11 cellular contexts compared by ENCODE assay signal in the genomic region with DNA sequence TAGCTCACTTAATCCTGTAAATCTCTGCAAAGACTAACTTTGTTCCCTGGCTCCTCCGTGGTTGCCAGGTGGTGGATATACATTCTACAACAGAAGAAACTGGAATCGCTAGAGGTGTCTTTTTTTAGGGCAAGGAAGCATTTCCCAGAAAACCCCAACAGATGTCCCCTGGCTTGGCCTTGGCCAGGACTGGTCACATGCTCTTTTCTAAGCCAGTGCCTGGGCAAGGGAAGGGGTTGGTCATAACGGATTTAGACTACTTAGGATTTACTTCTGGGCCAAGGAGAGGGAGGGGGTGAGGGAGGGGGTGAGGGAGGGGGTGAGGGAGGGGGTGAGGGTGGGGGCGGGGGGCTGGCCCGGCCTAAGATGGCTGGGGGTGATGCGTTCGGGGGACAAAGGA.
DNase-seq lines count a peak whose midpoint lies in the region; ATAC-seq and TF ChIP-seq lines count a peak whose summit lies in the region.
"Had no signal": no experiment of that assay in that cellular context is flagged by ENCODE, and none has a peak within 500 bp of the region (broad histone marks: within the 10 kb centered on the region; RNA-seq: fewer than 3 reads in every experiment).

No MANE protein-coding gene starts in this region.

- H3K4me3 Mint-ChIP-seq in activated naive CD8-positive, alpha-beta T cell treated with anti-CD3 and anti-CD28 coated beads, Interleukin-2, amount 10 ng/mL, durations not matched to agents 7 days and 5 days = peak overlapping the region; percentile 11
- no peak overlapping the region for H3K4me3 Mint-ChIP-seq in activated naive CD8-positive, alpha-beta T cell treated with anti-CD3 and anti-CD28 coated beads, Interleukin-2, amount 50 U/mL, for 24 hours
- H3K4me3 Mint-ChIP-seq in activated T-helper 17 cell treated with anti-CD3 and anti-CD28 coated beads, Interleukin-2, amount 50 U/mL, for 72 hours = peak overlapping the region; percentile 84

- no peak overlapping the region for H3K27ac Mint-ChIP-seq in activated naive CD8-positive, alpha-beta T cell treated with anti-CD3 and anti-CD28 coated beads, Interleukin-2, amount 10 ng/mL, durations not matched to agents 7 days and 5 days
- no peak overlapping the region for H3K27ac Mint-ChIP-seq in activated naive CD8-positive, alpha-beta T cell treated with anti-CD3 and anti-CD28 coated beads, Interleukin-2, amount 50 U/mL, for 24 hours
- H3K27ac Mint-ChIP-seq in activated T-helper 17 cell treated with anti-CD3 and anti-CD28 coated beads, Interleukin-2, amount 50 U/mL, for 72 hours = no peak overlapping the region

- no peak for DNase-seq in activated naive CD8-positive, alpha-beta T cell treated with anti-CD3 and anti-CD28 coated beads, Interleukin-2, amount 10 ng/mL, durations not matched to agents 7 days and 5 days
- no peak for DNase-seq in activated naive CD8-positive, alpha-beta T cell treated with anti-CD3 and anti-CD28 coated beads, Interleukin-2, amount 50 U/mL, for 24 hours
- DNase-seq in midbrain (lab: John Stamatoyannopoulos, UW) = peak; percentile 7
- DNase-seq in upper lobe of right lung = no peak
- DNase-seq in colonic mucosa = no peak
- DNase-seq in left lobe of liver (ENCODE audit: low spot score) = no peak
- no peak for DNase-seq in mucosa of gallbladder (ENCODE audit: low spot score)
- DNase-seq: activated effector memory CD4-positive, alpha-beta T cell treated with Interleukin-2 at 50 U/mL for 16 hours; NCI-H187 treated with DMSO at 0.1 percent for 48 hours had no signal

- H3K9me3 Mint-ChIP-seq in activated naive CD8-positive, alpha-beta T cell treated with anti-CD3 and anti-CD28 coated beads, Interleukin-2, amount 10 ng/mL, durations not matched to agents 7 days and 5 days = no peaks in the 10 kb centered on the region
- H3K9me3 Mint-ChIP-seq in activated naive CD8-positive, alpha-beta T cell treated with anti-CD3 and anti-CD28 coated beads, Interleukin-2, amount 50 U/mL, for 24 hours = no peaks in the 10 kb centered on the region
- no peaks in the 10 kb centered on the region for H3K9me3 Mint-ChIP-seq in activated T-helper 17 cell treated with anti-CD3 and anti-CD28 coated beads, Interleukin-2, amount 50 U/mL, for 72 hours

- peaks cover 61% of the 10 kb centered on the region for H3K27me3 Mint-ChIP-seq in activated naive CD8-positive, alpha-beta T cell treated with anti-CD3 and anti-CD28 coated beads, Interleukin-2, amount 10 ng/mL, durations not matched to agents 7 days and 5 days
- H3K27me3 Mint-ChIP-seq in activated naive CD8-positive, alpha-beta T cell treated with anti-CD3 and anti-CD28 coated beads, Interleukin-2, amount 50 U/mL, for 24 hours = peaks cover 45% of the 10 kb centered on the region
- peaks cover 40% of the 10 kb centered on the region for H3K27me3 Mint-ChIP-seq in activated T-helper 17 cell treated with anti-CD3 and anti-CD28 coated beads, Interleukin-2, amount 50 U/mL, for 72 hours

- ATAC-seq in activated naive CD8-positive, alpha-beta T cell treated with anti-CD3 and anti-CD28 coated beads, Interleukin-2, amount 10 ng/mL, durations not matched to agents 7 days and 5 days (ENCODE audit: low read depth) = no peak
- no peak for ATAC-seq in activated naive CD8-positive, alpha-beta T cell treated with anti-CD3 and anti-CD28 coated beads, Interleukin-2, amount 50 U/mL, for 24 hours
- no peak for ATAC-seq in activated T-helper 17 cell treated with anti-CD3 and anti-CD28 coated beads, Interleukin-2, amount 50 U/mL, for 72 hours (replicated peaks)
- ATAC-seq in upper lobe of right lung (no peak), left lobe of liver (no peak)

- H3K4me1 ChIP-seq in upper lobe of right lung (peaks cover 8% of the 10 kb centered on the region), colonic mucosa (no peaks in the 10 kb centered on the region)

- no peak overlapping the region for H3K9ac ChIP-seq in colonic mucosa (ENCODE audit: low read depth in 2 of 2, low read length in 2 of 2)

- intact Hi-C loops in upper lobe of right lung (cut with DNase I) = no loop called here
- intact Hi-C loops in colonic mucosa (cut with DNase I) = no loop called here

- H3K4me3 ChIP-seq in upper lobe of right lung (no peak overlapping the region), colonic mucosa (no peak overlapping the region)

- no peaks in the 10 kb centered on the region for H3K36me3 Mint-ChIP-seq in activated naive CD8-positive, alpha-beta T cell treated with anti-CD3 and anti-CD28 coated beads, Interleukin-2, amount 10 ng/mL, durations not matched to agents 7 days and 5 days
- H3K36me3 Mint-ChIP-seq in activated naive CD8-positive, alpha-beta T cell treated with anti-CD3 and anti-CD28 coated beads, Interleukin-2, amount 50 U/mL, for 24 hours (ENCODE audit: low read depth) = no peaks in the 10 kb centered on the region
- H3K36me3 Mint-ChIP-seq in activated T-helper 17 cell treated with anti-CD3 and anti-CD28 coated beads, Interleukin-2, amount 50 U/mL, for 72 hours (ENCODE audit: low read depth) = no peaks in the 10 kb centered on the region

- peak overlapping the region; percentile 95 for H3K27ac ChIP-seq in upper lobe of right lung
- H3K27ac ChIP-seq in colonic mucosa = no peak overlapping the region
- H3K27ac ChIP-seq: SJSA1 had no signal

- POLR2A ChIA-PET in activated naive CD8-positive, alpha-beta T cell treated with anti-CD3 and anti-CD28 coated beads, Interleukin-2, amount 10 ng/mL, durations not matched to agents 7 days and 5 days (lab: Charles Lee) = no interaction called here

- H3K27me3 ChIP-seq in upper lobe of right lung = no peaks in the 10 kb centered on the region
- H3K27me3 ChIP-seq in colonic mucosa = no peaks in the 10 kb centered on the region

- TF ChIP-seq CTCF in upper lobe of right lung (IDR thresholded peaks at IDR 0.05) = no peak
- no peak for TF ChIP-seq CTCF in colonic mucosa (IDR thresholded peaks at IDR 0.05)

- H3K36me3 ChIP-seq in upper lobe of right lung (no peaks in the 10 kb centered on the region), colonic mucosa (no peaks in the 10 kb centered on the region)
- H3K36me3 ChIP-seq: SJSA1 had no signal

- peaks cover 11% of the 10 kb centered on the region for H3K4me1 Mint-ChIP-seq in activated naive CD8-positive, alpha-beta T cell treated with anti-CD3 and anti-CD28 coated beads, Interleukin-2, amount 10 ng/mL, durations not matched to agents 7 days and 5 days
- peaks cover 16% of the 10 kb centered on the region for H3K4me1 Mint-ChIP-seq in activated naive CD8-positive, alpha-beta T cell treated with anti-CD3 and anti-CD28 coated beads, Interleukin-2, amount 50 U/mL, for 24 hours
- H3K4me1 Mint-ChIP-seq in activated T-helper 17 cell treated with anti-CD3 and anti-CD28 coated beads, Interleukin-2, amount 50 U/mL, for 72 hours = peaks cover 6% of the 10 kb centered on the region

- H3K9me3 ChIP-seq in upper lobe of right lung (no peaks in the 10 kb centered on the region), colonic mucosa (no peaks in the 10 kb centered on the region)
- H3K9me3 ChIP-seq: SJSA1 had no signal
